In genomic region chr17:60601443-60602384, GRCh38 we compare ENCODE assay signal across 8 cellular contexts. TPM values are rescaled to one million over a fixed set of nuclear protein-coding genes. Genes with fewer than 3 reads are reported as not detected.
DNase-seq lines count a peak whose midpoint lies in the region; TF ChIP-seq lines count a peak whose summit lies in the region.

No MANE protein-coding gene starts in this region.

- DNase-seq in AG08396 (ENCODE audit: low spot score) (peak; percentile 74), H4 (ENCODE audit: low spot score) (peak; percentile 58), NCI-H345 (lab: John Stamatoyannopoulos, UW) (peak; percentile 82), epidermal melanocyte (ENCODE audit: insufficient read length, low spot score) (peak; percentile 39), midbrain (lab: John Stamatoyannopoulos, UW) (peak; percentile 86), stomach (peak; percentile 53), 8988T (no peak)
- DNase-seq in activated CD4-positive, alpha-beta T cell treated with anti-CD3 and anti-CD28 coated beads, Interleukin-2, amount 50 U/mL, for 1 hour, result peak; percentile 13

- no peak for TF ChIP-seq POLR2A in stomach (IDR thresholded peaks at IDR 0.05)

- no peak for TF ChIP-seq EP300 in stomach (IDR thresholded peaks at IDR 0.05)

- peak overlapping the region; percentile 89 to 99 (median 96) for H3K4me3 ChIP-seq in stomach

- H3K9me3 ChIP-seq in stomach, result no peaks in the 10 kb centered on the region

- intact Hi-C loops in stomach (cut with DNase I; ENCODE audit: low total_unique reads), result no loop called here

- H3K27me3 ChIP-seq in stomach, result no peaks in the 10 kb centered on the region

- H3K27ac ChIP-seq in stomach, result peak overlapping the region in 4 of 5 donors; percentile 92 to 98 (median 98)

- H3K4me1 ChIP-seq in stomach, result peaks cover 9 to 63% (median 29%) of the 10 kb centered on the region in 4 donors

- H3K36me3 ChIP-seq in stomach, result no peaks in the 10 kb centered on the region

- TF ChIP-seq CTCF in stomach (IDR thresholded peaks at IDR 0.05), result peak in 1 of 7 experiments; percentile 0

- 0 to 1% (median 1%) methylated on average over 14 of the region's 14 CpGs for WGBS in stomach, 5 donors

RNA-seq across cellular contexts. Expression of gene PPM1D, which starts 1.7 kb away (rescaled TPM):
- total RNA-seq in H4 (2014; rRNA removed; shearing (Covaris generic)), result 9.6 and 10.7 TPM in 2 replicates
- total RNA-seq in stomach, result 10 to 100 TPM in 1 of 5 donors, 1 to 10 TPM in 4; 2.2 to 42.0 (median 8.2) TPM
- polyA plus RNA-seq in stomach, result 1 to 10 TPM; 2.5 to 5.8 (median 3.2) TPM
